Comparison of ENCODE assay signal across 13 cellular contexts in the genomic region with DNA sequence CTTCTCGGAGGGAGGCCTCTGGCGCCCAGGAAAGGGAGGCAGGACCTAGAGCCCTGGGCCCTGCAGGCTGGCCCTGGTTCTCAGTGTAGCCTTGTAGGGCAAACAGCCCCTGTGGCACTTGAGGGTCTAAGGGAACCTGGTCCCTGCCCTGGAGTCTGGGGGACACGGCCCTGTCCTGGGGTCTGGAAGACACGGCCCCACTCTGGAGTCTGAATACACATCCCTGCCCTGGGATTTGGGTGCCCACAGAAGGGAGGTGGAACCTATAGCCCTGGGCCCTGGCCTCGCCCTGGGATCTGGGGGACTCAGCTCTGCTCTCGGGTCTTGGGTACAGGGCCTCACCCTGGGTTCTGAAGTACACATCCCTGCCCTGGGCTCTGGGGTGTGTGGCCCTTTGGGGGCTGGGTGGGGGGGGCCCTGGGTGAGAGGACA.
DNase-seq lines count a peak whose midpoint lies in the region; ATAC-seq and TF ChIP-seq lines count a peak whose summit lies in the region.
"Had no signal": no experiment of that assay in that cellular context is flagged by ENCODE, and none has a peak within 500 bp of the region (broad histone marks: within the 10 kb centered on the region; RNA-seq: fewer than 3 reads in every experiment).

No MANE protein-coding gene starts in this region.

- H3K4me1 Mint-ChIP-seq in activated naive CD8-positive, alpha-beta T cell treated with anti-CD3 and anti-CD28 coated beads, Interleukin-2, amount 50 U/mL, for 24 hours: no peaks in the 10 kb centered on the region
- H3K4me1 Mint-ChIP-seq in activated naive CD8-positive, alpha-beta T cell treated with anti-CD3 and anti-CD28 coated beads for 36 hours: no peaks in the 10 kb centered on the region
- H3K4me1 Mint-ChIP-seq: CD14-positive monocyte had no signal

- H3K23ac ChIP-seq in mesenchymal stem cell (ENCODE audit: low read length in 2 of 2): no peak overlapping the region

- H3K9me3 Mint-ChIP-seq in activated naive CD8-positive, alpha-beta T cell treated with anti-CD3 and anti-CD28 coated beads, Interleukin-2, amount 50 U/mL, for 24 hours: peaks cover 26% of the 10 kb centered on the region
- peaks cover 23% of the 10 kb centered on the region for H3K9me3 Mint-ChIP-seq in activated naive CD8-positive, alpha-beta T cell treated with anti-CD3 and anti-CD28 coated beads for 36 hours

- H3K4me3 Mint-ChIP-seq in activated naive CD8-positive, alpha-beta T cell treated with anti-CD3 and anti-CD28 coated beads, Interleukin-2, amount 50 U/mL, for 24 hours: no peak overlapping the region
- H3K4me3 Mint-ChIP-seq in activated naive CD8-positive, alpha-beta T cell treated with anti-CD3 and anti-CD28 coated beads for 36 hours: no peak overlapping the region
- H3K4me3 Mint-ChIP-seq: CD14-positive monocyte had no signal

- no peak overlapping the region for H2BK5ac ChIP-seq in mesenchymal stem cell (ENCODE audit: low read depth, low read length, poor library complexity, severe bottlenecking)

- H3K4me1 ChIP-seq in gastrocnemius medialis: peaks cover 0 to 4% of the 10 kb centered on the region in 2 donors
- H3K4me1 ChIP-seq in mesenchymal stem cell (ENCODE audit: control insufficient read depth, insufficient read depth, low read depth, low read length): no peaks in the 10 kb centered on the region
- H3K4me1 ChIP-seq in GM23248 (ENCODE audit: insufficient read depth): no peaks in the 10 kb centered on the region

- no peak overlapping the region for H3K4ac ChIP-seq in mesenchymal stem cell (ENCODE audit: low read depth in 1 of 2, low read length in 2 of 2)

- H2BK120ac ChIP-seq in mesenchymal stem cell (ENCODE audit: low read depth, low read length): no peak overlapping the region

- no peak overlapping the region for H4K8ac ChIP-seq in mesenchymal stem cell (ENCODE audit: low read length)

- intact Hi-C loops in gastrocnemius medialis (cut with DNase I; ENCODE audit: low total_unique reads): no loop called here

- H3K36me3 ChIP-seq in gastrocnemius medialis: peaks cover 2 to 99% of the 10 kb centered on the region in 2 donors
- no peaks in the 10 kb centered on the region for H3K36me3 ChIP-seq in mesenchymal stem cell (ENCODE audit: control insufficient read depth in 1 of 2, insufficient read depth in 2 of 2, low read depth in 1 of 2, low read length in 2 of 2)
- H3K36me3 ChIP-seq in GM23248 (ENCODE audit: low read depth): no peaks in the 10 kb centered on the region

- TF ChIP-seq CTCF in coronary artery (IDR thresholded peaks at IDR 0.05) (no peak), gastrocnemius medialis (IDR thresholded peaks at IDR 0.05 in 4 of 5, conservative IDR thresholded peaks at IDR 0.05 in 1 of 5) (no peak)

- no peak overlapping the region for H2AK5ac ChIP-seq in mesenchymal stem cell (ENCODE audit: low read length, severe bottlenecking)

- H3K4me3 ChIP-seq in coronary artery (no peak overlapping the region), gastrocnemius medialis (no peak overlapping the region), mesenchymal stem cell (ENCODE audit: insufficient read depth in 1 of 2, low read depth in 1 of 2, low read length in 2 of 2) (no peak overlapping the region), GM23248 (no peak overlapping the region)

- H2BK15ac ChIP-seq in mesenchymal stem cell (ENCODE audit: low read depth, poor library complexity, severe bottlenecking): no peak overlapping the region

- WGBS in mesenchymal stem cell: 89% methylated on average over 6 of the region's 6 CpGs
- 46 to 51% methylated on average over 6 of the region's 6 CpGs for WGBS in GM23248 (ENCODE audit: low coverage in 1 of 2, low lambda C conversion rate in 2 of 2, missing lambda C conversion rate in 2 of 2), 2 experiments

- H3K27ac ChIP-seq in coronary artery (no peak overlapping the region), gastrocnemius medialis (peak overlapping the region in 3 of 4 donors; percentile 49 to 70 (median 58)), mesenchymal stem cell (ENCODE audit: low read length, poor library complexity, severe bottlenecking) (no peak overlapping the region), GM23248 (no peak overlapping the region)

- H4K91ac ChIP-seq in mesenchymal stem cell (ENCODE audit: low read length): no peak overlapping the region

- no peaks in the 10 kb centered on the region for H3K9me2 ChIP-seq in GM23248 (ENCODE audit: insufficient read depth)

- H3K18ac ChIP-seq in mesenchymal stem cell (ENCODE audit: low read depth in 1 of 2, low read length in 2 of 2): no peak overlapping the region

- in situ Hi-C loops in gastrocnemius medialis (cut with MboI; ENCODE audit: low sequenced_read_pairs in 4 of 4): no loop called here
- in situ Hi-C loops in GM23248 (cut with MboI): no loop called here

- no peak for DNase-seq in activated naive CD8-positive, alpha-beta T cell treated with anti-CD3 and anti-CD28 coated beads, Interleukin-2, amount 50 U/mL, for 24 hours
- DNase-seq in activated naive CD8-positive, alpha-beta T cell treated with anti-CD3 and anti-CD28 coated beads for 36 hours: no peak
- DNase-seq in coronary artery (ENCODE audit: low spot score) (peak; percentile 43), mesenteric fat pad (ENCODE audit: low spot score) (peak; percentile 81), gastrocnemius medialis (peak in 1 of 2 donors; percentile 14), mesenchymal stem cell (no peak), GM23248 (no peak), epidermal melanocyte (ENCODE audit: insufficient read length, low spot score) (no peak)
- DNase-seq: COR-L47, Kasumi-1, NCI-H187 treated with DMSO at 0.1 percent for 48 hours, NCI-H510A had no signal

- H3K27me3 Mint-ChIP-seq in activated naive CD8-positive, alpha-beta T cell treated with anti-CD3 and anti-CD28 coated beads, Interleukin-2, amount 50 U/mL, for 24 hours: no peaks in the 10 kb centered on the region
- no peaks in the 10 kb centered on the region for H3K27me3 Mint-ChIP-seq in activated naive CD8-positive, alpha-beta T cell treated with anti-CD3 and anti-CD28 coated beads for 36 hours

- no peak overlapping the region for H3K4me2 ChIP-seq in mesenchymal stem cell (ENCODE audit: low read length, poor library complexity, severe bottlenecking)
- no peak overlapping the region for H3K4me2 ChIP-seq in GM23248 (ENCODE audit: unreplicated experiment)

- H3F3A ChIP-seq in GM23248 (ENCODE audit: insufficient read depth): no peaks in the 10 kb centered on the region

- no peak overlapping the region for H3K27ac Mint-ChIP-seq in activated naive CD8-positive, alpha-beta T cell treated with anti-CD3 and anti-CD28 coated beads, Interleukin-2, amount 50 U/mL, for 24 hours
- no peak overlapping the region for H3K27ac Mint-ChIP-seq in activated naive CD8-positive, alpha-beta T cell treated with anti-CD3 and anti-CD28 coated beads for 36 hours
- H3K27ac Mint-ChIP-seq: CD14-positive monocyte had no signal

- no peaks in the 10 kb centered on the region for H3K79me1 ChIP-seq in mesenchymal stem cell (replicated peaks; ENCODE audit: low read length, poor library complexity, severe bottlenecking)

- H4K20me1 ChIP-seq in GM23248 (ENCODE audit: insufficient read depth): no peaks in the 10 kb centered on the region

- H3K14ac ChIP-seq in mesenchymal stem cell (ENCODE audit: low read length in 2 of 2): no peak overlapping the region

- peaks cover 32% of the 10 kb centered on the region for H3K36me3 Mint-ChIP-seq in activated naive CD8-positive, alpha-beta T cell treated with anti-CD3 and anti-CD28 coated beads, Interleukin-2, amount 50 U/mL, for 24 hours (ENCODE audit: low read depth)
- H3K36me3 Mint-ChIP-seq in activated naive CD8-positive, alpha-beta T cell treated with anti-CD3 and anti-CD28 coated beads for 36 hours: peaks cover 42% of the 10 kb centered on the region
- H3K36me3 Mint-ChIP-seq: CD14-positive monocyte had no signal

- no peaks in the 10 kb centered on the region for H3K27me3 ChIP-seq in gastrocnemius medialis
- no peaks in the 10 kb centered on the region for H3K27me3 ChIP-seq in mesenchymal stem cell (ENCODE audit: control insufficient read depth in 1 of 2, insufficient read depth in 1 of 2, low read length in 2 of 2)
- H3K27me3 ChIP-seq in GM23248 (replicated peaks; ENCODE audit: insufficient read depth): no peaks in the 10 kb centered on the region; the same call in 1 of the 2 replicates

- H2BK12ac ChIP-seq in mesenchymal stem cell (ENCODE audit: low read length in 2 of 2): no peak overlapping the region

- H3K9ac ChIP-seq in mesenchymal stem cell (ENCODE audit: low read length): no peak overlapping the region
- H3K9ac ChIP-seq in GM23248: no peak overlapping the region

- H3K9me3 ChIP-seq in gastrocnemius medialis (no peaks in the 10 kb centered on the region), mesenchymal stem cell (ENCODE audit: control insufficient read depth, low read length) (peaks cover 42% of the 10 kb centered on the region), GM23248 (ENCODE audit: low read depth) (peaks cover 7% of the 10 kb centered on the region)

- peak; percentile 23 for ATAC-seq in activated naive CD8-positive, alpha-beta T cell treated with anti-CD3 and anti-CD28 coated beads, Interleukin-2, amount 50 U/mL, for 24 hours
- no peak for ATAC-seq in gastrocnemius medialis

- H2AFZ ChIP-seq in mesenchymal stem cell (ENCODE audit: low read depth, low read length): no peak overlapping the region
- no peak overlapping the region for H2AFZ ChIP-seq in GM23248

- TF ChIP-seq POLR2A in gastrocnemius medialis (IDR thresholded peaks at IDR 0.05): no peak

- H3K79me2 ChIP-seq in GM23248 (ENCODE audit: insufficient read depth): no peaks in the 10 kb centered on the region

Comparison
In these comparisons a context has a peak if more than half of its experiments do, and no peak if none do; other contexts are left out.
1. DNase-seq: peak in coronary artery (single experiment) and mesenteric fat pad (single experiment); none in activated naive CD8-positive, alpha-beta T cell treated with anti-CD3 and anti-CD28 coated beads, Interleukin-2, amount 50 U/mL, for 24 hours (single experiment), activated naive CD8-positive, alpha-beta T cell treated with anti-CD3 and anti-CD28 coated beads for 36 hours (single experiment), mesenchymal stem cell (single experiment), GM23248 (single experiment) and epidermal melanocyte (single experiment).
2. H3K27ac ChIP-seq: peak in gastrocnemius medialis (3 of 4); none in coronary artery (0 of 2), mesenchymal stem cell (single experiment) and GM23248 (single experiment).